In the genomic region with DNA sequence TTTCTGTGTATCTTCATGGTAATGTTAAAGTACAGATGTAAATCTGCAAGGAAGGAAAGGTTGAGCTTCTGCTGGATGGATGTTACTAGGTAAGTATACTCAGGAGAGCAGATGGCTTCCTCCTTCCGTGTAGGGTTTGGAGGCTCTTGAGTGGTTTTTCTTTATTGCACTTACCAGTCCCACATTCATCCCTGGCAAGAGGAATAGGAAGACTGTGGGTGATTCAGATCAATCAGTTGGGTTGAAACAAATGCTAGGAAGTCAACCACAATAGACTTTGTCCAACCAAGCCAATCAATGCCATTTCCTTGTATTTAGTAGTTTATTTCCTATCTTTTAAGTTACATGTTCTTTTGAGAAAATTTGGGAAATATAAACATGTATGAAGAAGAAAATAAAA, we compare ENCODE assay signal across 24 cellular contexts. TPM values are rescaled to one million over a fixed set of nuclear protein-coding genes. Genes with fewer than 3 reads are reported as not detected.
A peak's percentile ranks its signal among the peaks of the same experiment; 100 is the strongest.
DNase-seq lines count a peak whose midpoint lies in the region; ATAC-seq and TF ChIP-seq lines count a peak whose summit lies in the region.
"Had no signal": no experiment of that assay in that cellular context is flagged by ENCODE, and none has a peak within 500 bp of the region (broad histone marks: within the 10 kb centered on the region; RNA-seq: fewer than 3 reads in every experiment).

No MANE protein-coding gene starts in this region.

- H3K36me3 ChIP-seq in heart right ventricle (peaks cover 0 to 48% (median 12%) of the 10 kb centered on the region in 9 donors), neural progenitor cell (no peaks in the 10 kb centered on the region), osteoblast (ENCODE audit: insufficient read depth, low read length) (no peaks in the 10 kb centered on the region), SJCRH30 (peaks cover 11% of the 10 kb centered on the region)
- H3K36me3 ChIP-seq: BE2C; BLaER1 treated with 17β-estradiol and CSF1 and Interleukin-3, amounts not matched to agents 10 nM and 100 nM had no signal

- H3K4me2 ChIP-seq in neural progenitor cell (no peak overlapping the region), osteoblast (ENCODE audit: insufficient read depth, low read length) (no peak overlapping the region)
- H3K4me2 ChIP-seq: A549; BLaER1 treated with 17β-estradiol and CSF1 and Interleukin-3, amounts not matched to agents 10 nM and 100 nM; GM23338 had no signal

- H3K4me3 ChIP-seq in heart right ventricle: no peak overlapping the region
- no peak overlapping the region for H3K4me3 ChIP-seq in neural progenitor cell
- H3K4me3 ChIP-seq in osteoblast (ENCODE audit: insufficient read depth, low read length): no peak overlapping the region
- no peak overlapping the region for H3K4me3 ChIP-seq in SJCRH30
- H3K4me3 ChIP-seq: A549; BLaER1 treated with 17β-estradiol and CSF1 and Interleukin-3, amounts not matched to agents 10 nM and 100 nM; GM12878; GM23338 had no signal

- H3K9me3 Mint-ChIP-seq in neural progenitor cell: no peaks in the 10 kb centered on the region
- H3K9me3 Mint-ChIP-seq: CD14-positive monocyte; CD4-positive, alpha-beta T cell; CD8-positive, alpha-beta memory T cell; GM23338; H9 had no signal

- intact Hi-C loops in heart right ventricle (cut with DNase I) (loop anchor here in 3 of 10 donors (5.0 to 10.0 kb wide), 2 partner anchors 54 to 56 kb away; no protein-coding TSS in a partner anchor), cardiac septum (cut with DNase I) (no loop called here)

- H3K27ac Mint-ChIP-seq in neural progenitor cell: peak overlapping the region; percentile 59
- H3K27ac Mint-ChIP-seq: CD4-positive, alpha-beta T cell; CD8-positive, alpha-beta memory T cell; GM23338; H9 had no signal

- H2AFZ ChIP-seq in neural progenitor cell (replicated peaks) (no peak overlapping the region), osteoblast (ENCODE audit: low read length) (no peak overlapping the region)
- H2AFZ ChIP-seq: GM23338 had no signal

- WGBS in heart right ventricle, 2 donors: 63 to 75% methylated on average over 1 of the region's 1 CpG

- no peak overlapping the region for H3K4me3 Mint-ChIP-seq in neural progenitor cell
- H3K4me3 Mint-ChIP-seq: CD14-positive monocyte; CD4-positive, alpha-beta T cell; CD8-positive, alpha-beta memory T cell; GM23338; H9 had no signal

- H4K20me1 ChIP-seq in neural progenitor cell (ENCODE audit: low read depth): no peaks in the 10 kb centered on the region
- H4K20me1 ChIP-seq in osteoblast (ENCODE audit: insufficient read depth, low read length): no peaks in the 10 kb centered on the region
- H4K20me1 ChIP-seq: BLaER1 treated with 17β-estradiol and CSF1 and Interleukin-3, amounts not matched to agents 10 nM and 100 nM had no signal

- no peak for ATAC-seq in heart right ventricle
- ATAC-seq: A549, GM12878, HCT116 had no signal

- H3F3A ChIP-seq in neural progenitor cell (ENCODE audit: low read depth): no peaks in the 10 kb centered on the region

- H3K36me3 Mint-ChIP-seq in neural progenitor cell: no peaks in the 10 kb centered on the region
- H3K36me3 Mint-ChIP-seq: CD14-positive monocyte; CD8-positive, alpha-beta memory T cell had no signal

- peaks cover 8% of the 10 kb centered on the region for H3K27me3 Mint-ChIP-seq in neural progenitor cell (ENCODE audit: insufficient read depth, low read depth)
- H3K27me3 Mint-ChIP-seq: CD4-positive, alpha-beta T cell had no signal

- H3K9me3 ChIP-seq in heart right ventricle (no peaks in the 10 kb centered on the region), neural progenitor cell (ENCODE audit: low read depth) (no peaks in the 10 kb centered on the region), osteoblast (ENCODE audit: low read depth, low read length) (no peaks in the 10 kb centered on the region), SJCRH30 (replicated peaks) (no peaks in the 10 kb centered on the region)
- H3K9me3 ChIP-seq: A549; BE2C; BLaER1 treated with 17β-estradiol and CSF1 and Interleukin-3, amounts not matched to agents 10 nM and 100 nM had no signal

- H3K27ac ChIP-seq in heart right ventricle: peak overlapping the region in 7 of 10 donors; percentile 2 to 93 (median 13)
- no peak overlapping the region for H3K27ac ChIP-seq in neural progenitor cell
- H3K27ac ChIP-seq in osteoblast (ENCODE audit: low read depth, low read length): no peak overlapping the region
- no peak overlapping the region for H3K27ac ChIP-seq in SJCRH30
- H3K27ac ChIP-seq: A549; BLaER1 treated with 17β-estradiol and CSF1 and Interleukin-3, amounts not matched to agents 10 nM and 100 nM had no signal

- no peak for TF ChIP-seq CTCF in heart right ventricle (IDR thresholded peaks at IDR 0.05)
- TF ChIP-seq CTCF in neural progenitor cell (IDR thresholded peaks at IDR 0.05): no peak
- TF ChIP-seq CTCF in osteoblast (IDR thresholded peaks at IDR 0.05; ENCODE audit: extremely low read depth, low read depth, low read length): no peak

- no peak overlapping the region for H3K9ac ChIP-seq in neural progenitor cell
- H3K9ac ChIP-seq: BLaER1 treated with 17β-estradiol and CSF1 and Interleukin-3, amounts not matched to agents 10 nM and 100 nM had no signal

- H3K4me1 ChIP-seq in heart right ventricle (peaks cover 4 to 85% (median 68%) of the 10 kb centered on the region in 9 donors), neural progenitor cell (peaks cover 9% of the 10 kb centered on the region), osteoblast (ENCODE audit: insufficient read depth, low read length) (no peaks in the 10 kb centered on the region), SJCRH30 (no peaks in the 10 kb centered on the region)
- H3K4me1 ChIP-seq: BE2C; BLaER1 treated with 17β-estradiol and CSF1 and Interleukin-3, amounts not matched to agents 10 nM and 100 nM had no signal

- H3K79me2 ChIP-seq in neural progenitor cell (ENCODE audit: low read depth): no peaks in the 10 kb centered on the region
- no peaks in the 10 kb centered on the region for H3K79me2 ChIP-seq in osteoblast (ENCODE audit: insufficient read depth, low read length)

- H3K4me1 Mint-ChIP-seq in neural progenitor cell: no peaks in the 10 kb centered on the region
- H3K4me1 Mint-ChIP-seq: CD8-positive, alpha-beta memory T cell had no signal

- no peaks in the 10 kb centered on the region for H3K27me3 ChIP-seq in heart right ventricle
- H3K27me3 ChIP-seq in neural progenitor cell: no peaks in the 10 kb centered on the region
- H3K27me3 ChIP-seq in osteoblast (ENCODE audit: insufficient read depth, low read length): peaks cover 20% of the 10 kb centered on the region
- no peaks in the 10 kb centered on the region for H3K27me3 ChIP-seq in SJCRH30
- H3K27me3 ChIP-seq: BE2C; BLaER1 treated with 17β-estradiol and CSF1 and Interleukin-3, amounts not matched to agents 10 nM and 100 nM had no signal

- DNase-seq in heart right ventricle (no peak), cardiac septum (ENCODE audit: low spot score) (no peak), NCI-H524 treated with DMSO at 0.1 percent for 48 hours (lab: John Stamatoyannopoulos, UW) (peak; percentile 51), islet precursor cell (peak; percentile 19), neural progenitor cell (ENCODE audit: low spot score) (no peak), osteoblast (ENCODE audit: insufficient read length, low spot score, missing footprints) (no peak), SJCRH30 (no peak)
- DNase-seq: 8988T; ACHN; AML-193; BE2C; CD4-positive, alpha-beta T cell; CD8-positive, alpha-beta memory T cell; DMS 273 treated with DMSO at 0.1 percent for 48 hours; DMS79; EL; GDM1; H9 had no signal

RNA-seq across cellular contexts. Expression of a gene that starts 26.6 kb away (rescaled TPM):
- total RNA-seq in heart right ventricle (1,000 to 10,000 TPM in 4 of 10 donors, 100 to 1,000 TPM in 6; 505 to 1,280 (median 954) TPM), cardiac septum (658 TPM), neural progenitor cell (ENCODE audit: low replicate concordance) (0.09 TPM in 1 of 2 replicates, not detected in the other), osteoblast (under 0.01 TPM in 1 of 2 replicates, not detected in the other)
- polyA plus RNA-seq in heart right ventricle: 100 to 1,000 TPM; 197 to 303 TPM
- 13.0 and 15.9 TPM in 2 replicates for total RNA-seq in SJCRH30 (2014; rRNA removed; shearing (Covaris generic))
- total RNA-seq: CD8-positive, alpha-beta memory T cell; GM12878 had no signal
- polyA plus RNA-seq: CD8-positive, alpha-beta memory T cell; GM12878 had no signal

Comparison
In these comparisons a context has a peak if more than half of its experiments do, and no peak if none do; other contexts are left out.
1. DNase-seq: peak in NCI-H524 treated with DMSO at 0.1 percent for 48 hours (single experiment) and islet precursor cell (single experiment); none in heart right ventricle (0 of 2), cardiac septum (single experiment), neural progenitor cell (single experiment), osteoblast (single experiment) and SJCRH30 (0 of 2).
2. H3K27ac ChIP-seq: peak in heart right ventricle (7 of 10); none in neural progenitor cell (single experiment), osteoblast (single experiment) and SJCRH30 (single experiment).
3. RNA of a gene that starts 26.6 kb away (total RNA-seq): 505 to 1,280 TPM in heart right ventricle and 658 TPM in cardiac septum (single experiment); 13.0 to 15.9 TPM in SJCRH30, 0.09 TPM in neural progenitor cell and under 0.01 TPM in osteoblast; every median in the first group is over 10 times any median in the second.